8 cellular contexts compared by ENCODE assay signal in genomic region chr6:29748391-29749352, GRCh38. TPM values are rescaled to one million over a fixed set of nuclear protein-coding genes. Genes with fewer than 3 reads are reported as not detected.
A peak's percentile ranks its signal among the peaks of the same experiment; 100 is the strongest.
DNase-seq lines count a peak whose midpoint lies in the region; ATAC-seq, FAIRE-seq and TF ChIP-seq lines count a peak whose summit lies in the region.

No MANE protein-coding gene starts in this region.

- H3K27me3 ChIP-seq in kidney epithelial cell (ENCODE audit: control insufficient read depth, insufficient read depth, low read length): no peaks in the 10 kb centered on the region

- H3K27ac Mint-ChIP-seq in HFFc6: peak overlapping the region; percentile 67

- ATAC-seq in activated CD4-positive, CD25-positive, alpha-beta regulatory T cell treated with anti-CD3 and anti-CD28 coated beads, Interleukin-2, amount 50 U/mL, for 24 hours: peak; percentile 83

- peak overlapping the region; percentile 96 for H3K4me3 Mint-ChIP-seq in HFFc6

- no peaks in the 10 kb centered on the region; the same call in 1 of the 2 replicates for H3K27me3 Mint-ChIP-seq in HFFc6 (ENCODE audit: insufficient read depth)

- H3K9me3 Mint-ChIP-seq in HFFc6: no peaks in the 10 kb centered on the region

- no peak for TF ChIP-seq CTCF in HFFc6 (IDR thresholded peaks at IDR 0.05)
- TF ChIP-seq CTCF in kidney epithelial cell (IDR thresholded peaks at IDR 0.05; ENCODE audit: insufficient read depth, low read length, poor library complexity, severe bottlenecking): no peak

- no peak for TF ChIP-seq POLR2A in GM12891 (IDR thresholded peaks at IDR 0.05; ENCODE audit: low read depth, low read length)

- peak; percentile 71 for FAIRE-seq in GM12891 (lab: Jason Lieb, UNC)

- H3K36me3 ChIP-seq in kidney epithelial cell (ENCODE audit: control insufficient read depth, insufficient read depth, low read length): no peaks in the 10 kb centered on the region

- DNase-seq in GM12891 (ENCODE audit: insufficient read length, low spot score): peak; percentile 93
- DNase-seq in HFFc6: peak; percentile 73
- DNase-seq in NCI-H1930 (lab: John Stamatoyannopoulos, UW): peak; percentile 55 to 60
- peak; percentile 93 for DNase-seq in cerebellar cortex (ENCODE audit: low spot score)
- DNase-seq in kidney epithelial cell (ENCODE audit: low read depth): peak; percentile 44
- peak; percentile 92 for DNase-seq in stimulated activated CD4-positive, alpha-beta T cell treated with anti-CD3 and anti-CD28 coated beads, Interleukin-15, amount 100 ng/mL, for 24 hours
- no peak for DNase-seq in NCI-H2107 (lab: John Stamatoyannopoulos, UW)

- H3K4me1 Mint-ChIP-seq in HFFc6 (ENCODE audit: low read depth): peaks cover 39% of the 10 kb centered on the region

- H3K36me3 Mint-ChIP-seq in HFFc6 (ENCODE audit: low read depth): no peaks in the 10 kb centered on the region

- peak overlapping the region; percentile 75 for H3K4me3 ChIP-seq in kidney epithelial cell (ENCODE audit: low read depth, low read length)

TF ChIP-seq in GM12891, 5 proteins besides CTCF, POLR2A, EP300 and RAD21:
- TF ChIP-seq POU2F2 (IDR thresholded peaks at IDR 0.05; ENCODE audit: low read depth, low read length) (no peak), SPI1 (IDR thresholded peaks at IDR 0.05; ENCODE audit: low read depth, low read length) (no peak), TAF1 (IDR thresholded peaks at IDR 0.05; ENCODE audit: low read depth, low read length) (no peak), PAX5 (IDR thresholded peaks at IDR 0.05; ENCODE audit: insufficient read depth, low read length, severe bottlenecking) (no peak), POLR2AphosphoS5 (IDR thresholded peaks at IDR 0.05; ENCODE audit: low read depth, low read length) (no peak)

RNA-seq across cellular contexts. Expression of gene HLA-F, which starts 25.4 kb away (rescaled TPM):
- 332 TPM for polyA plus RNA-seq in GM12891 (2012; ENCODE audit: low read depth, missing spikeins)
- 1 to 10 TPM; 1.4 to 7.5 (median 4.2) TPM for total RNA-seq in HFFc6 (2021; fragmentation: NEBNext Ultra II Directional; extraction: Animal tissue kit (Norgen Biotek cat#: 25700))
- total RNA-seq in kidney epithelial cell: 9.0 TPM in 2 replicates
